2 cellular contexts compared by ENCODE assay signal in the genomic region with DNA sequence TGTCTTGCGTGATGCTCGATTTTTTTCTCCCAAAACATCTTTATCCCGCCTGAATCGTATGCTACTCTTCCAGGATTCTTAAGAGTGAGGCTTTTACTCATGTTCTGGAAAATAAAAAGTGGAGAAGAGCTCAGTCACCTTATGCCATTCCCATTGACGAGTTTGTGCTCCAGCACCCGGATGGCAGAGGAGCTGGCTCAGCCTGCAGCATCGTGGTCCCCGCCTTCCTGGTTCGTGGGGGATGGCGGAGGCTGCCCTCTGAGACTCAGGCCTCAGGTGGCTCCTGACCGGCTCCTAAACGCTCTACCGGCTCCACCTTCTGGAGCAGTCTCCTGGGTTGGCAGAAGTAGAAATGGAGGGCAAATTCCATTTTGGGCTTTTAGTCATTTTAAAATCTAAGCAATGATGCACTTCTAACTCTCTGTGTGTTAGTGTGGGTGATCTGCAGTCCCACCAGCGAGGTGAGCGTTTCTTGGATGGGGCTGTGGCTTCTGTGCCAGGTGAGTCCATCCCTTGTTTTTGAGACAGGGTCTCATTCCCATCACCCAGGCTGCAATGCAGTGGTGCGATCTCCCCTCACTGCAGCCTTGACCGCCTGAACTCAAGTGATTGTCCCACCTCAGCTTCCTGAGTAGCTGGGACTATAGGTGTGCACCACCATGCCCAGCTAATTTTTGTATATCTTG.
TF ChIP-seq lines count a peak whose summit lies in the region.

No MANE protein-coding gene starts in this region.

TF ChIP-seq in SK-N-SH, 30 proteins besides CTCF, POLR2A, EP300 and RAD21:
- TF ChIP-seq REST (IDR thresholded peaks at IDR 0.05; ENCODE audit: low read depth, low read length) (no peak), ZBTB33 (IDR thresholded peaks at IDR 0.05; ENCODE audit: borderline replicate concordance, low read depth) (no peak)

TF ChIP-seq in SK-N-SH treated with all-trans-retinoic acid at 6 μM for 48 hours, 23 proteins besides CTCF, POLR2A, EP300 and RAD21:
- TF ChIP-seq, protein P1, sequence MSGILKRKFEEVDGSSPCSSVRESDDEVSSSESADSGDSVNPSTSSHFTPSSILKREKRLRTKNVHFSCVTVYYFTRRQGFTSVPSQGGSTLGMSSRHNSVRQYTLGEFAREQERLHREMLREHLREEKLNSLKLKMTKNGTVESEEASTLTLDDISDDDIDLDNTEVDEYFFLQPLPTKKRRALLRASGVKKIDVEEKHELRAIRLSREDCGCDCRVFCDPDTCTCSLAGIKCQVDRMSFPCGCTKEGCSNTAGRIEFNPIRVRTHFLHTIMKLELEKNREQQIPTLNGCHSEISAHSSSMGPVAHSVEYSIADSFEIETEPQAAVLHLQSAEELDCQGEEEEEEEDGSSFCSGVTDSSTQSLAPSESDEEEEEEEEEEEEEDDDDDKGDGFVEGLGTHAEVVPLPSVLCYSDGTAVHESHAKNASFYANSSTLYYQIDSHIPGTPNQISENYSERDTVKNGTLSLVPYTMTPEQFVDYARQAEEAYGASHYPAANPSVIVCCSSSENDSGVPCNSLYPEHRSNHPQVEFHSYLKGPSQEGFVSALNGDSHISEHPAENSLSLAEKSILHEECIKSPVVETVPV (CRISPR knock-in tag; IDR thresholded peaks at IDR 0.05) = no peak
- TF ChIP-seq TSHZ2 (CRISPR knock-in tag; IDR thresholded peaks at IDR 0.05) = no peak
- TF ChIP-seq PPARA (CRISPR knock-in tag; IDR thresholded peaks at IDR 0.05; ENCODE audit: borderline replicate concordance) = no peak
- TF ChIP-seq ZNF565 (CRISPR knock-in tag; conservative IDR thresholded peaks at IDR 0.05; ENCODE audit: low read depth) = no peak
- no peak for TF ChIP-seq RARB (CRISPR knock-in tag; IDR thresholded peaks at IDR 0.05)
- TF ChIP-seq ZFP30 (CRISPR knock-in tag; IDR thresholded peaks at IDR 0.05) = no peak
- TF ChIP-seq ARNTL (CRISPR knock-in tag; IDR thresholded peaks at IDR 0.05; ENCODE audit: borderline replicate concordance, low read depth) = no peak
- TF ChIP-seq, protein P2, sequence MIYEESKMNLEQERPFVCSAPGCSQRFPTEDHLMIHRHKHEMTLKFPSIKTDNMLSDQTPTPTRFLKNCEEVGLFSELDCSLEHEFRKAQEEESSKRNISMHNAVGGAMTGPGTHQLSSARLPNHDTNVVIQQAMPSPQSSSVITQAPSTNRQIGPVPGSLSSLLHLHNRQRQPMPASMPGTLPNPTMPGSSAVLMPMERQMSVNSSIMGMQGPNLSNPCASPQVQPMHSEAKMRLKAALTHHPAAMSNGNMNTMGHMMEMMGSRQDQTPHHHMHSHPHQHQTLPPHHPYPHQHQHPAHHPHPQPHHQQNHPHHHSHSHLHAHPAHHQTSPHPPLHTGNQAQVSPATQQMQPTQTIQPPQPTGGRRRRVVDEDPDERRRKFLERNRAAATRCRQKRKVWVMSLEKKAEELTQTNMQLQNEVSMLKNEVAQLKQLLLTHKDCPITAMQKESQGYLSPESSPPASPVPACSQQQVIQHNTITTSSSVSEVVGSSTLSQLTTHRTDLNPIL (CRISPR knock-in tag; IDR thresholded peaks at IDR 0.05; ENCODE audit: low read depth) = no peak
- no peak for TF ChIP-seq ISL1 (CRISPR knock-in tag; IDR thresholded peaks at IDR 0.05)
- TF ChIP-seq OSR1 (CRISPR knock-in tag; IDR thresholded peaks at IDR 0.05) = no peak
- no peak for TF ChIP-seq SNAI2 (CRISPR knock-in tag; IDR thresholded peaks at IDR 0.05)
- no peak for TF ChIP-seq BACH2 (CRISPR knock-in tag; IDR thresholded peaks at IDR 0.05; ENCODE audit: borderline replicate concordance)
- no peak for TF ChIP-seq CSDC2 (CRISPR knock-in tag; IDR thresholded peaks at IDR 0.05)
- no peak for TF ChIP-seq ZNF70 (CRISPR knock-in tag; IDR thresholded peaks at IDR 0.05)
- TF ChIP-seq ESRRG (CRISPR knock-in tag; IDR thresholded peaks at IDR 0.05) = no peak
